In the genomic region with DNA sequence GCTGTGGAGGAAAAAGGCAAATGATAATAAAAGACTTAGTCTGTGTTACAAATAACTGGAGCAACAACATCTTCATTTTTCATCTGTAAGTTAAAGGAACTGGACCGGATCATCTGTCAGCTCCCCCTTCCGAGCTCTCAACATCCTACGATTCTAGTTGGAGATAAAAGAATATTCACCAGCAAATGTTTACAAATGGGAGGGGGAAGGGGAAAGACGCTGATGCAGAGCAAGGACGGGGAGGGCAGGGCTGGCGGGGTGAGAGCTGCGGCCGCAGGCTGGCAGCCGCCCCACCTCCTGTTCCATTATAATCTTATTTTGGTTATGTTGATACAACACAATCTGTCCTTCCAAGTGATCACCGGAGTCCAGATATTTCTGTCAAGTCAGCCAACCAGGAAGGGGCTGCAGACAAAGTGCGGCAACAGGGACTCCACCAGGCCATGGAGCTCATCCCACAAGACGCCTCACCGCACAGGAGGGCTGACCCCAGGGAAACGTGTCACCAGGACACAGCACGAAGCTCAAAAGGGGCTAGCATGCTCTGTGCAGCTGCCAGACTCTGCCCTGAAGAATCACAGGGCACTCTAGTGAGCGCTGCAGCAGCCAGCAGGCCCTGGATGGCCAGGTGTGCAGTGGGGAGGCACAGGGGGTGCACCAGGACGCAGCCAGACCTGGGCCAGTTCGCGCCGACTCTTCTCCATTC, we compare ENCODE assay signal across 8 cellular contexts. TPM values are rescaled to one million over a fixed set of nuclear protein-coding genes. Genes with fewer than 3 reads are reported as not detected.
DNase-seq lines count a peak whose midpoint lies in the region; ATAC-seq, FAIRE-seq and TF ChIP-seq lines count a peak whose summit lies in the region.

No MANE protein-coding gene starts in this region.

- H4K20me1 ChIP-seq in SK-N-SH (ENCODE audit: insufficient read depth), result peaks cover 32% of the 10 kb centered on the region
- peaks cover 26% of the 10 kb centered on the region; the same call in 1 of the 2 replicates for H4K20me1 ChIP-seq in Karpas-422 (ENCODE audit: insufficient read depth, low read depth, low read length)

- POLR2A ChIA-PET in SK-N-SH (lab: Yijun Ruan, JAX), result interaction anchor here (1.2 to 1.8 kb wide), 3 partner anchors 20 to 47 kb away, joined by 3 to 6 read pairs (median 4); a partner anchor contains a TSS

- H3K79me2 ChIP-seq in SK-N-SH (ENCODE audit: insufficient read depth), result peaks cover 53% of the 10 kb centered on the region
- peaks cover 77% of the 10 kb centered on the region for H3K79me2 ChIP-seq in Karpas-422 (ENCODE audit: low read length)

- CTCF ChIA-PET in SK-N-SH (lab: Yijun Ruan, JAX), result interaction anchor here (0.7 to 1.9 kb wide), 7 partner anchors 15 to 85 kb away, joined by 3 to 8 read pairs (median 3); a partner anchor contains a TSS

- no peak for FAIRE-seq in pancreas (lab: Jason Lieb, UNC)

- H3K4me1 ChIP-seq in SK-N-SH (ENCODE audit: control insufficient read depth in 1 of 2, insufficient read depth in 2 of 2, low read depth in 1 of 2, low read length in 1 of 2) (peaks cover 15 to 37% of the 10 kb centered on the region in 2 experiments; a peak in 2 of 4 replicates), cardiac muscle cell (ENCODE audit: low read depth) (peaks cover 11% of the 10 kb centered on the region), pancreas (peaks cover 0 to 7% (median 6%) of the 10 kb centered on the region in 3 donors), Karpas-422 (ENCODE audit: low read length) (no peaks in the 10 kb centered on the region)

- H2AFZ ChIP-seq in SK-N-SH (ENCODE audit: low read depth), result no peak overlapping the region
- H2AFZ ChIP-seq in Karpas-422 (ENCODE audit: low read length), result no peak overlapping the region

- no peaks in the 10 kb centered on the region for H3F3A ChIP-seq in SK-N-SH (replicated peaks; ENCODE audit: insufficient read depth)

- no peaks in the 10 kb centered on the region for H3K9me2 ChIP-seq in SK-N-SH
- H3K9me2 ChIP-seq in Karpas-422 (replicated peaks; ENCODE audit: insufficient read depth, low read length), result no peaks in the 10 kb centered on the region

- peak; percentile 42 to 79 (median 76) for ATAC-seq in pancreas
- no peak for ATAC-seq in HG02884 (IDR thresholded peaks at IDR 0.05; ENCODE audit: unreplicated experiment)

- WGBS in SK-N-SH (ENCODE audit: low lambda C conversion rate), result 52% methylated on average over 15 of the region's 20 CpGs
- WGBS in pancreas, 2 donors, result 43 to 44% methylated on average over 20 of the region's 20 CpGs

- H3K27ac ChIP-seq in SK-N-SH (ENCODE audit: low read depth in 2 of 2, low read length in 1 of 2) (peak overlapping the region; percentile 44 to 89; a peak in 3 of 4 replicates), cardiac muscle cell (peak overlapping the region; percentile 34), pancreas (peak overlapping the region in 2 of 4 donors; percentile 22 to 33), Karpas-422 (ENCODE audit: low read length) (no peak overlapping the region)

- TF ChIP-seq CTCF in SK-N-SH (IDR thresholded peaks at IDR 0.05), result no peak
- TF ChIP-seq CTCF in cardiac muscle cell (IDR thresholded peaks at IDR 0.05; ENCODE audit: low read depth, low read length), result no peak
- TF ChIP-seq CTCF in pancreas (IDR thresholded peaks at IDR 0.05), result no peak

- H3K27me3 ChIP-seq in SK-N-SH (ENCODE audit: insufficient read depth) (no peaks in the 10 kb centered on the region), cardiac muscle cell (no peaks in the 10 kb centered on the region), pancreas (no peaks in the 10 kb centered on the region), Karpas-422 (ENCODE audit: low read length) (no peaks in the 10 kb centered on the region)

- H3K4me2 ChIP-seq in SK-N-SH (peak overlapping the region; percentile 59; the same call in 1 of the 2 replicates), Karpas-422 (ENCODE audit: low read depth, low read length, poor library complexity, severe bottlenecking) (no peak overlapping the region)

- DNase-seq in DMS 273 (lab: John Stamatoyannopoulos, UW; ENCODE audit: unreplicated experiment) (peak; percentile 79), SK-N-SH (peak; percentile 83), cardiac muscle cell (ENCODE audit: low read depth in 1 of 2, low spot score in 1 of 2) (no peak), pancreas (peak in 2 of 6 donors; percentile 16 to 53), superior temporal gyrus (ENCODE audit: extremely low spot score) (no peak), Karpas-422 (no peak)
- DNase-seq in stimulated activated CD4-positive, alpha-beta T cell treated with anti-CD3 and anti-CD28 coated beads, Interleukin-2, amount 100 ng/mL, for 24 hours, result no peak

- intact Hi-C loops in pancreas (cut with DNase I), result no loop called here

- H3K4me3 ChIP-seq in SK-N-SH (ENCODE audit: low read depth in 2 of 2, low read length in 1 of 2) (no peak overlapping the region; a peak in 2 of 4 replicates), cardiac muscle cell (no peak overlapping the region), pancreas (no peak overlapping the region), Karpas-422 (ENCODE audit: low read length) (no peak overlapping the region)

- H3K9me3 ChIP-seq in SK-N-SH, result no peaks in the 10 kb centered on the region
- no peaks in the 10 kb centered on the region for H3K9me3 ChIP-seq in cardiac muscle cell (ENCODE audit: low read depth)
- H3K9me3 ChIP-seq in pancreas, result no peaks in the 10 kb centered on the region
- no peaks in the 10 kb centered on the region for H3K9me3 ChIP-seq in Karpas-422 (ENCODE audit: low read length)

- TF ChIP-seq RAD21 in SK-N-SH (IDR thresholded peaks at IDR 0.05; ENCODE audit: low read length), result no peak

- TF ChIP-seq EP300 in SK-N-SH (IDR thresholded peaks at IDR 0.05; ENCODE audit: borderline replicate concordance in 1 of 2, low read depth in 1 of 2, low read length in 1 of 2), result peak in 1 of 2 experiments; percentile 19; a peak in 1 of 4 replicates

- H3K36me3 ChIP-seq in SK-N-SH (replicated peaks in 1 of 2; ENCODE audit: control insufficient read depth in 1 of 2, insufficient read depth in 2 of 2, low read length in 1 of 2) (peaks cover 15 to 24% of the 10 kb centered on the region in 2 experiments), cardiac muscle cell (no peaks in the 10 kb centered on the region), pancreas (peaks cover 0 to 12% (median 0%) of the 10 kb centered on the region in 3 donors), Karpas-422 (ENCODE audit: insufficient read depth, low read length) (no peaks in the 10 kb centered on the region; the same call in 1 of the 2 replicates)

- 0 out of 2 replicates have a peak overlapping the region, but pooled peaks have one; percentile 13 for H3K9ac ChIP-seq in SK-N-SH
- H3K9ac ChIP-seq in Karpas-422 (ENCODE audit: low read length), result no peak overlapping the region

TF ChIP-seq in SK-N-SH, 30 proteins besides CTCF, POLR2A, EP300 and RAD21 (continues in another document):
- TF ChIP-seq POLR2AphosphoS5 (IDR thresholded peaks at IDR 0.05; ENCODE audit: low read depth, low read length), result no peak
- peak; percentile 56; the same call in 1 of the 2 replicates for TF ChIP-seq FOXJ3 (CRISPR knock-in tag; IDR thresholded peaks at IDR 0.05)
- TF ChIP-seq JUND (IDR thresholded peaks at IDR 0.05), result no peak
- TF ChIP-seq SMC3 (IDR thresholded peaks at IDR 0.05; ENCODE audit: low read depth, low read length), result no peak
- no peak for TF ChIP-seq RXRA (IDR thresholded peaks at IDR 0.05; ENCODE audit: borderline replicate concordance, low read depth)
- TF ChIP-seq, protein P1, sequence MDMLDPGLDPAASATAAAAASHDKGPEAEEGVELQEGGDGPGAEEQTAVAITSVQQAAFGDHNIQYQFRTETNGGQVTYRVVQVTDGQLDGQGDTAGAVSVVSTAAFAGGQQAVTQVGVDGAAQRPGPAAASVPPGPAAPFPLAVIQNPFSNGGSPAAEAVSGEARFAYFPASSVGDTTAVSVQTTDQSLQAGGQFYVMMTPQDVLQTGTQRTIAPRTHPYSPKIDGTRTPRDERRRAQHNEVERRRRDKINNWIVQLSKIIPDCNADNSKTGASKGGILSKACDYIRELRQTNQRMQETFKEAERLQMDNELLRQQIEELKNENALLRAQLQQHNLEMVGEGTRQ (IDR thresholded peaks at IDR 0.05; ENCODE audit: borderline replicate concordance, low read depth, low read length), result no peak
- TF ChIP-seq MXI1 (IDR thresholded peaks at IDR 0.05; ENCODE audit: low read depth, low read length), result peak; percentile 45; the same call in 1 of the 2 replicates
- TF ChIP-seq, protein P2, sequence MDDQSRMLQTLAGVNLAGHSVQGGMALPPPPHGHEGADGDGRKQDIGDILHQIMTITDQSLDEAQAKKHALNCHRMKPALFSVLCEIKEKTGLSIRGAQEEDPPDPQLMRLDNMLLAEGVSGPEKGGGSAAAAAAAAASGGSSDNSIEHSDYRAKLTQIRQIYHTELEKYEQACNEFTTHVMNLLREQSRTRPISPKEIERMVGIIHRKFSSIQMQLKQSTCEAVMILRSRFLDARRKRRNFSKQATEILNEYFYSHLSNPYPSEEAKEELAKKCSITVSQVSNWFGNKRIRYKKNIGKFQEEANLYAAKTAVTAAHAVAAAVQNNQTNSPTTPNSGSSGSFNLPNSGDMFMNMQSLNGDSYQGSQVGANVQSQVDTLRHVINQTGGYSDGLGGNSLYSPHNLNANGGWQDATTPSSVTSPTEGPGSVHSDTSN (IDR thresholded peaks at IDR 0.05), result no peak
- TF ChIP-seq RFX5 (IDR thresholded peaks at IDR 0.05; ENCODE audit: low read length), result no peak

RNA-seq across cellular contexts. Expression of a gene that starts 19.7 kb away (rescaled TPM):
- polyA plus RNA-seq in SK-N-SH (2012; rRNA removed) (14.2 and 15.3 TPM in 2 replicates), cardiac muscle cell (15.4 and 31.2 TPM in 2 replicates), pancreas (10 to 100 TPM; 20.9 to 31.2 TPM)
- 4.5 and 8.4 TPM in 2 replicates for polyA plus RNA-seq in SK-N-SH (2012; cell fraction: cytosol; rRNA removed)
- polyA plus RNA-seq in SK-N-SH (2012; cell fraction: nucleus; rRNA removed), result 45.0 and 46.1 TPM in 2 replicates
- total RNA-seq in cardiac muscle cell (17.4 and 26.1 TPM in 2 replicates), pancreas (10 to 100 TPM; 18.8 to 37.3 (median 24.9) TPM)
- 17.1 and 34.3 TPM in 2 replicates for total RNA-seq in Karpas-422 (2014; rRNA removed; shearing (Covaris generic); ENCODE audit: low replicate concordance)

RNA-seq across cellular contexts. Expression of a gene that starts 28.2 kb away (rescaled TPM):
- 33.7 and 36.9 TPM in 2 replicates for polyA plus RNA-seq in SK-N-SH (2012; rRNA removed)
- 59.8 and 68.6 TPM in 2 replicates for polyA plus RNA-seq in SK-N-SH (2012; cell fraction: cytosol; rRNA removed)
- 15.8 and 26.7 TPM in 2 replicates for polyA plus RNA-seq in SK-N-SH (2012; cell fraction: nucleus; rRNA removed)
- 34.6 and 37.7 TPM in 2 replicates for total RNA-seq in cardiac muscle cell
- 128 and 164 TPM in 2 replicates for polyA plus RNA-seq in cardiac muscle cell
- total RNA-seq in pancreas, result 10 to 100 TPM; 13.9 to 29.4 (median 19.6) TPM
- polyA plus RNA-seq in pancreas, result 10 to 100 TPM; 20.9 to 35.1 TPM
- total RNA-seq in Karpas-422 (2014; rRNA removed; shearing (Covaris generic); ENCODE audit: low replicate concordance), result 30.2 and 56.0 TPM in 2 replicates

RNA-seq across cellular contexts. Expression of a gene that starts 46.7 kb away (rescaled TPM):
- polyA plus RNA-seq in SK-N-SH (2012; rRNA removed) (3.6 and 5.0 TPM in 2 replicates), cardiac muscle cell (8.5 and 15.6 TPM in 2 replicates), pancreas (1 to 10 TPM; 3.1 to 4.7 TPM)
- polyA plus RNA-seq in SK-N-SH (2012; cell fraction: cytosol; rRNA removed), result 3.2 and 4.6 TPM in 2 replicates
- polyA plus RNA-seq in SK-N-SH (2012; cell fraction: nucleus; rRNA removed), result 5.0 and 5.9 TPM in 2 replicates
- total RNA-seq in cardiac muscle cell (6.1 and 8.6 TPM in 2 replicates), pancreas (1 to 10 TPM; 1.1 to 3.2 (median 2.4) TPM)
- 9.7 and 12.0 TPM in 2 replicates for total RNA-seq in Karpas-422 (2014; rRNA removed; shearing (Covaris generic); ENCODE audit: low replicate concordance)

Comparison
In these comparisons a context has a peak if more than half of its experiments do, and no peak if none do; other contexts are left out.
1. DNase-seq: peak in DMS 273 (single experiment) and SK-N-SH (single experiment); none in cardiac muscle cell (0 of 2), superior temporal gyrus (single experiment), Karpas-422 (single experiment) and stimulated activated CD4-positive, alpha-beta T cell treated with anti-CD3 and anti-CD28 coated beads, Interleukin-2, amount 100 ng/mL, for 24 hours (0 of 2).